ENCODE assay signal across 3 cellular contexts in genomic region chr3:57709559-57709958, GRCh38.
TF ChIP-seq lines count a peak whose summit lies in the region.

No MANE protein-coding gene starts in this region.

TF ChIP-seq in SK-N-SH, 30 proteins besides CTCF, POLR2A, EP300 and RAD21:
- TF ChIP-seq GABPA (IDR thresholded peaks at IDR 0.05; ENCODE audit: low read depth) (no peak), TEAD4 (IDR thresholded peaks at IDR 0.05; ENCODE audit: borderline replicate concordance, insufficient read depth) (no peak), TAF1 (IDR thresholded peaks at IDR 0.05; ENCODE audit: borderline replicate concordance, low read depth, low read length) (no peak), ZBTB33 (IDR thresholded peaks at IDR 0.05; ENCODE audit: borderline replicate concordance, low read depth) (no peak), PBX3 (IDR thresholded peaks at IDR 0.05) (no peak), FOSL2 (IDR thresholded peaks at IDR 0.05; ENCODE audit: borderline replicate concordance, low read depth) (no peak), USF2 (IDR thresholded peaks at IDR 0.05; ENCODE audit: borderline replicate concordance, low read depth, low read length) (no peak), NRF1 (IDR thresholded peaks at IDR 0.05; ENCODE audit: low read depth, low read length) (no peak), CHD2 (IDR thresholded peaks at IDR 0.05; ENCODE audit: low read length, partially characterized antibody) (no peak)
TF ChIP-seq in SK-N-SH: peak in this region for 0.

TF ChIP-seq in SK-N-SH treated with all-trans-retinoic acid at 6 μM for 48 hours, 23 proteins besides CTCF, POLR2A, EP300 and RAD21:
- TF ChIP-seq PPARA (CRISPR knock-in tag; IDR thresholded peaks at IDR 0.05; ENCODE audit: borderline replicate concordance) = no peak
- TF ChIP-seq TOX (CRISPR knock-in tag; IDR thresholded peaks at IDR 0.05; ENCODE audit: borderline replicate concordance) = no peak
- no peak for TF ChIP-seq ISL1 (CRISPR knock-in tag; IDR thresholded peaks at IDR 0.05)
- TF ChIP-seq OSR1 (CRISPR knock-in tag; IDR thresholded peaks at IDR 0.05) = no peak
- no peak for TF ChIP-seq CSDC2 (CRISPR knock-in tag; IDR thresholded peaks at IDR 0.05)
- TF ChIP-seq ZNF8 (CRISPR knock-in tag; IDR thresholded peaks at IDR 0.05) = no peak
- TF ChIP-seq ARNTL (CRISPR knock-in tag; IDR thresholded peaks at IDR 0.05; ENCODE audit: borderline replicate concordance, low read depth) = no peak
- no peak for TF ChIP-seq CREB5 (CRISPR knock-in tag; IDR thresholded peaks at IDR 0.05; ENCODE audit: low read depth)
- no peak for TF ChIP-seq ZFP30 (CRISPR knock-in tag; IDR thresholded peaks at IDR 0.05)
- no peak for TF ChIP-seq BACH2 (CRISPR knock-in tag; IDR thresholded peaks at IDR 0.05; ENCODE audit: borderline replicate concordance)
- no peak for TF ChIP-seq ESRRG (CRISPR knock-in tag; IDR thresholded peaks at IDR 0.05)

TF ChIP-seq in HepG2, 621 proteins besides CTCF, POLR2A, EP300 and RAD21:
- no peak for TF ChIP-seq ZNF557 (CRISPR knock-in tag; IDR thresholded peaks at IDR 0.05)
- TF ChIP-seq CERS6 (CRISPR knock-in tag; IDR thresholded peaks at IDR 0.05) = no peak
- TF ChIP-seq ZNF629 (CRISPR knock-in tag; conservative IDR thresholded peaks at IDR 0.05) = no peak
- no peak for TF ChIP-seq SP140L (CRISPR knock-in tag; IDR thresholded peaks at IDR 0.05; ENCODE audit: borderline replicate concordance)
- no peak for TF ChIP-seq ZNF512B (CRISPR knock-in tag; IDR thresholded peaks at IDR 0.05; ENCODE audit: borderline replicate concordance)
- no peak for TF ChIP-seq ZUFSP (CRISPR knock-in tag; IDR thresholded peaks at IDR 0.05; ENCODE audit: borderline replicate concordance)
- TF ChIP-seq ZZZ3 (CRISPR knock-in tag; IDR thresholded peaks at IDR 0.05; ENCODE audit: borderline replicate concordance) = no peak
- no peak for TF ChIP-seq SATB2 (CRISPR knock-in tag; IDR thresholded peaks at IDR 0.05)
- no peak for TF ChIP-seq PREB (CRISPR knock-in tag; IDR thresholded peaks at IDR 0.05)
- no peak for TF ChIP-seq ELF3 (CRISPR knock-in tag; IDR thresholded peaks at IDR 0.05)
- no peak for TF ChIP-seq KLF16 (CRISPR knock-in tag; IDR thresholded peaks at IDR 0.05)
- TF ChIP-seq SMARCC2 (IDR thresholded peaks at IDR 0.05) = no peak
- no peak for TF ChIP-seq KDM3A (CRISPR knock-in tag; IDR thresholded peaks at IDR 0.05; ENCODE audit: low read depth)
- TF ChIP-seq MED1 (CRISPR knock-in tag; IDR thresholded peaks at IDR 0.05) = no peak
- TF ChIP-seq RXRB (CRISPR knock-in tag; IDR thresholded peaks at IDR 0.05; ENCODE audit: borderline replicate concordance) = no peak
- no peak for TF ChIP-seq ZNF280B (CRISPR knock-in tag; IDR thresholded peaks at IDR 0.05; ENCODE audit: borderline replicate concordance)
- TF ChIP-seq ZNF530 (CRISPR knock-in tag; IDR thresholded peaks at IDR 0.05; ENCODE audit: low read depth) = no peak
- no peak for TF ChIP-seq ATM (IDR thresholded peaks at IDR 0.05; ENCODE audit: borderline replicate concordance)
